In the genomic region with DNA sequence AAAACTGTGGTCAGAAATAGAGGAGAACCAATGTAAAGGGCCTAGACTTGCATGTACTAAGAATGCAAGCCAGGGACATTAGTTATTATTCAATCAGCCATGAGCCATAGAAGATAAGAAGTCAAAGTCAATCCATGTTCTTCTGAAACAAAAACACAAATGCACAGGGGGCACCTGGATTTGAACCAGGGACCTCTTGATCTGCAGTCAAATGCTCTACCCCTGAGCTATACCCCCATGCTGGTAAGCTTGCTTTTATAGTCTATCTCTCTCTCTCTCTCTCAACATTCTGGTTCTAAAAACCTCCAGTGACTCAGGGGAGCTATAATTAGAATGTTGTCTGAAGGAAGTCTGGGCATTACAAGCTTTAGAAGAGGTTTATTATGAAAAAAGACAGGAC, we compare ENCODE assay signal across 10 cellular contexts.
DNase-seq lines count a peak whose midpoint lies in the region; ATAC-seq and TF ChIP-seq lines count a peak whose summit lies in the region.
"Had no signal": no experiment of that assay in that cellular context is flagged by ENCODE, and none has a peak within 500 bp of the region (broad histone marks: within the 10 kb centered on the region; RNA-seq: fewer than 3 reads in every experiment).

No MANE protein-coding gene starts in this region.

- H3K27ac Mint-ChIP-seq in WTC11, result no peak overlapping the region
- H3K27ac Mint-ChIP-seq in H9, result no peak overlapping the region
- H3K27ac Mint-ChIP-seq: activated naive CD8-positive, alpha-beta T cell treated with anti-CD3 and anti-CD28 coated beads, Interleukin-2, amount 10 ng/mL, durations not matched to agents 7 days and 5 days; neural progenitor cell had no signal

- no peak overlapping the region for H4K91ac ChIP-seq in H9 (ENCODE audit: insufficient read length, low read depth, low read length)

- H3K4me1 Mint-ChIP-seq in WTC11 (peaks cover 14% of the 10 kb centered on the region), H9 (peaks cover 8 to 14% of the 10 kb centered on the region in 2 experiments)
- H3K4me1 Mint-ChIP-seq: activated naive CD8-positive, alpha-beta T cell treated with anti-CD3 and anti-CD28 coated beads, Interleukin-2, amount 10 ng/mL, durations not matched to agents 7 days and 5 days had no signal

- H4K5ac ChIP-seq in H9 (ENCODE audit: insufficient read length, low read depth, low read length), result no peak overlapping the region

- H3K36me3 Mint-ChIP-seq in WTC11, result no peaks in the 10 kb centered on the region
- H3K36me3 Mint-ChIP-seq in H9 (ENCODE audit: insufficient read depth in 1 of 3, low read depth in 3 of 3), result peaks cover 0 to 4% (median 0%) of the 10 kb centered on the region in 3 experiments; a peak in 1 of 7 replicates
- H3K36me3 Mint-ChIP-seq: activated naive CD8-positive, alpha-beta T cell treated with anti-CD3 and anti-CD28 coated beads, Interleukin-2, amount 10 ng/mL, durations not matched to agents 7 days and 5 days had no signal

- H3K27me3 Mint-ChIP-seq in WTC11 (ENCODE audit: low read depth), result no peaks in the 10 kb centered on the region
- peaks cover 1% of the 10 kb centered on the region for H3K27me3 Mint-ChIP-seq in H9 (ENCODE audit: low read depth)

- no peaks in the 10 kb centered on the region for H3K9me3 ChIP-seq in H9 (ENCODE audit: control insufficient read depth, low read depth, low read length)
- H3K9me3 ChIP-seq in effector memory CD4-positive, alpha-beta T cell (ENCODE audit: control insufficient read depth, low read length), result no peaks in the 10 kb centered on the region

- H2AFZ ChIP-seq in H9 (ENCODE audit: low read length), result no peak overlapping the region
- H2AFZ ChIP-seq: neural progenitor cell had no signal

- POLR2A ChIA-PET in WTC11 (lab: Charles Lee), result no interaction called here

- TF ChIP-seq CTCF in AG10803 (conservative IDR thresholded peaks at IDR 0.05; ENCODE audit: low read length) (no peak), WTC11 (IDR thresholded peaks at IDR 0.05) (no peak), H9 (conservative IDR thresholded peaks at IDR 0.05) (no peak)

- no peaks in the 10 kb centered on the region for H3K79me2 ChIP-seq in H9 (ENCODE audit: insufficient read depth, low read length)

- ATAC-seq in WTC11 (no peak; the same call in 1 of the 2 replicates), GM19467 (IDR thresholded peaks at IDR 0.05; ENCODE audit: unreplicated experiment) (no peak)

- no peaks in the 10 kb centered on the region for H4K20me1 ChIP-seq in H9 (ENCODE audit: control insufficient read depth, insufficient read depth, insufficient read length)

- no peak overlapping the region for H2BK5ac ChIP-seq in H9 (ENCODE audit: insufficient read length, low read length)

- no peaks in the 10 kb centered on the region for H3K79me1 ChIP-seq in H9 (ENCODE audit: insufficient read depth, low read depth, low read length, poor library complexity, severe bottlenecking)

- peaks cover 7% of the 10 kb centered on the region; the same call in 1 of the 2 replicates for H3K4me1 ChIP-seq in H9 (ENCODE audit: insufficient read depth, low read length)
- no peaks in the 10 kb centered on the region for H3K4me1 ChIP-seq in effector memory CD4-positive, alpha-beta T cell (ENCODE audit: control insufficient read depth, insufficient read depth, low read length, poor library complexity, severe bottlenecking)
- H3K4me1 ChIP-seq: neural progenitor cell had no signal

- H3K4me3 Mint-ChIP-seq in WTC11 (no peak overlapping the region), H9 (no peak overlapping the region; a peak in 1 of 5 replicates)
- H3K4me3 Mint-ChIP-seq: activated naive CD8-positive, alpha-beta T cell treated with anti-CD3 and anti-CD28 coated beads, Interleukin-2, amount 10 ng/mL, durations not matched to agents 7 days and 5 days; neural progenitor cell had no signal

- no peak overlapping the region for H2BK120ac ChIP-seq in H9 (ENCODE audit: low read depth, low read length, poor library complexity, severe bottlenecking)

- H2AK5ac ChIP-seq in H9 (ENCODE audit: insufficient read length, low read length), result no peak overlapping the region

- no peak overlapping the region for H3K18ac ChIP-seq in H9 (ENCODE audit: insufficient read length, low read depth, low read length)

- H3K14ac ChIP-seq in H9 (ENCODE audit: insufficient read depth, low read length), result no peak overlapping the region

- H3K4me3 ChIP-seq in AG10803 (ENCODE audit: low read length), result no peak overlapping the region
- no peak overlapping the region for H3K4me3 ChIP-seq in effector memory CD4-positive, alpha-beta T cell (ENCODE audit: insufficient read depth, low read depth, low read length, poor library complexity, severe bottlenecking)
- H3K4me3 ChIP-seq: neural progenitor cell had no signal

- no peaks in the 10 kb centered on the region for H3K23me2 ChIP-seq in H9 (ENCODE audit: insufficient read length, low read depth, low read length, poor library complexity, severe bottlenecking)

- H3K27me3 ChIP-seq in H9 (ENCODE audit: insufficient read depth, low read length), result no peaks in the 10 kb centered on the region
- H3K27me3 ChIP-seq in effector memory CD4-positive, alpha-beta T cell (replicated peaks; ENCODE audit: control insufficient read depth, insufficient read depth, low read length, poor library complexity, severe bottlenecking), result no peaks in the 10 kb centered on the region
- H3K27me3 ChIP-seq: neural progenitor cell had no signal

- CTCF ChIA-PET in WTC11 (lab: Charles Lee), result interaction anchor here (0.9 to 2.5 kb wide), 5 partner anchors 11 to 197 kb away, joined by 3 to 6 read pairs (median 4); partner anchors contain the start of gene CPNE4

- no peak overlapping the region for H3K56ac ChIP-seq in H9 (ENCODE audit: insufficient read length, low read depth, low read length)

- H3K9ac ChIP-seq in H9 (ENCODE audit: extremely low read depth, insufficient read length, low read length), result no peak overlapping the region
- H3K9ac ChIP-seq: neural progenitor cell had no signal

- DNase-seq in AG10803 (ENCODE audit: low read depth) (peak; percentile 43), HS-5 (ENCODE audit: low read depth) (peak; percentile 48), WTC11 (ENCODE audit: low spot score) (peak; percentile 24), iris pigment epithelial cell (ENCODE audit: low read depth) (peak; percentile 59), H9 (no peak), NCI-H1092 treated with DMSO at 0.1 percent for 48 hours (lab: John Stamatoyannopoulos, UW) (no peak)
- no peak for DNase-seq in effector memory CD4-positive, alpha-beta T cell
- DNase-seq: activated naive CD8-positive, alpha-beta T cell treated with anti-CD3 and anti-CD28 coated beads, Interleukin-2, amount 10 ng/mL, durations not matched to agents 7 days and 5 days had no signal

- no peak overlapping the region for H2BK15ac ChIP-seq in H9 (ENCODE audit: low read depth, low read length)

- no peak overlapping the region for H3K4me2 ChIP-seq in H9 (ENCODE audit: insufficient read depth, insufficient read length, low read length)
- H3K4me2 ChIP-seq: neural progenitor cell had no signal

- H4K8ac ChIP-seq in H9 (replicated peaks; ENCODE audit: insufficient read length, low read depth, low read length), result no peak overlapping the region

- no peak overlapping the region for H3K27ac ChIP-seq in H9 (ENCODE audit: insufficient read length, low read depth, low read length)
- H3K27ac ChIP-seq in effector memory CD4-positive, alpha-beta T cell (ENCODE audit: insufficient read depth, low read length, poor library complexity, severe bottlenecking), result no peak overlapping the region
- H3K27ac ChIP-seq: neural progenitor cell had no signal

- H2BK12ac ChIP-seq in H9 (ENCODE audit: insufficient read length, low read depth, low read length), result no peak overlapping the region

- no peak overlapping the region for H3K4ac ChIP-seq in H9 (ENCODE audit: low read depth, low read length)

- H3T11ph ChIP-seq in H9 (ENCODE audit: low read length), result no peak overlapping the region

- no peaks in the 10 kb centered on the region for H3K36me3 ChIP-seq in effector memory CD4-positive, alpha-beta T cell (ENCODE audit: control insufficient read depth, insufficient read depth, low read length)
- H3K36me3 ChIP-seq: neural progenitor cell had no signal

- no peak overlapping the region for H2BK20ac ChIP-seq in H9 (ENCODE audit: low read depth, low read length, poor library complexity, severe bottlenecking)

- H3K23ac ChIP-seq in H9 (ENCODE audit: insufficient read length, low read depth, low read length), result no peak overlapping the region

- H3K9me3 Mint-ChIP-seq in WTC11 (no peaks in the 10 kb centered on the region), H9 (no peaks in the 10 kb centered on the region; a peak in 2 of 5 replicates)
- H3K9me3 Mint-ChIP-seq: activated naive CD8-positive, alpha-beta T cell treated with anti-CD3 and anti-CD28 coated beads, Interleukin-2, amount 10 ng/mL, durations not matched to agents 7 days and 5 days; neural progenitor cell had no signal

TF ChIP-seq in WTC11, 78 proteins besides CTCF, POLR2A, EP300 and RAD21 (continues in another document):
- TF ChIP-seq ZNF121 (CRISPR knock-in tag; IDR thresholded peaks at IDR 0.05) (no peak), GRHL2 (CRISPR knock-in tag; IDR thresholded peaks at IDR 0.05; ENCODE audit: insufficient replicate concordance, severe bottlenecking) (no peak), HMGXB4 (CRISPR knock-in tag; IDR thresholded peaks at IDR 0.05) (no peak), SOX15 (CRISPR knock-in tag; IDR thresholded peaks at IDR 0.05) (no peak), ESRRA (CRISPR knock-in tag; IDR thresholded peaks at IDR 0.05; ENCODE audit: borderline replicate concordance) (no peak)
- TF ChIP-seq, protein P1, sequence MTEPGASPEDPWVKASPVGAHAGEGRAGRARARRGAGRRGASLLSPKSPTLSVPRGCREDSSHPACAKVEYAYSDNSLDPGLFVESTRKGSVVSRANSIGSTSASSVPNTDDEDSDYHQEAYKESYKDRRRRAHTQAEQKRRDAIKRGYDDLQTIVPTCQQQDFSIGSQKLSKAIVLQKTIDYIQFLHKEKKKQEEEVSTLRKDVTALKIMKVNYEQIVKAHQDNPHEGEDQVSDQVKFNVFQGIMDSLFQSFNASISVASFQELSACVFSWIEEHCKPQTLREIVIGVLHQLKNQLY (CRISPR knock-in tag; IDR thresholded peaks at IDR 0.05), result no peak

Comparison
In these comparisons a context has a peak if more than half of its experiments do, and no peak if none do; other contexts are left out.
1. DNase-seq: peak in AG10803 (single experiment), HS-5 (single experiment), WTC11 (single experiment) and iris pigment epithelial cell (single experiment); none in H9 (single experiment), NCI-H1092 treated with DMSO at 0.1 percent for 48 hours (single experiment) and effector memory CD4-positive, alpha-beta T cell (0 of 3).